In the genomic region with DNA sequence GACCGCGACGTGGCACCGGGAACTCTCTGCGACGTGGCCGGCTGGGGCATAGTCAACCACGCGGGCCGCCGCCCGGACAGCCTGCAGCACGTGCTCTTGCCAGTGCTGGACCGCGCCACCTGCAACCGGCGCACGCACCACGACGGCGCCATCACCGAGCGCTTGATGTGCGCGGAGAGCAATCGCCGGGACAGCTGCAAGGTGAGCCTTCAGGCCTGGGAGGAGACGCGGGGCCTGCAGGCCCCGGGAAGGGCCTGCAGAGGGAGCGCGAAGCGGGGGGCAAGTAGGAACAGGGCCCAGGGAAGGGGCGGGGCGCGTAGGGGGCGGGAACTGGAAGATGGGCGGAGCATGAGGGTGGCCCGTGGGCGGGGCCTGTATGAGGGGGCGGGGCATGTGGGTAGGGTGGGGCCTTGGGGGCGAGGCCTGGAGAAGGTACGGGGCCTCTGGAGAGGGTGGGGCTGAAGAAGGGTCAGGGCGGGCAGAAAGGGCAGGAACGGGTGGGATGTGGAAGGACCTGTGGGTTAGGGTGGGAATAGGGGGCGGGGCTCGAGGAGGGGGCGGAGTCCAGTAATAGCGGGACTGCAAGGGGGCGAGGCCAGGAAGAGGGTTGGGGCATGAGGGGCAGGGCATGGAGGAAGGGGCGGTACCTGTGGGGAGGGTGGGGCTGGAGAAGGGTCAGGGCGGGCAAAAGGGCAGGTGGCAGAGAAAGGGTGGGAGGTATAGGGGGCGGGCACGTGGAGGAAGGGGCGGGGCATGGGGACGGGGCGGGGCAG, we compare ENCODE assay signal across 8 cellular contexts. TPM values are rescaled to one million over a fixed set of nuclear protein-coding genes. Genes with fewer than 3 reads are reported as not detected.
DNase-seq lines count a peak whose midpoint lies in the region; ATAC-seq and TF ChIP-seq lines count a peak whose summit lies in the region.

No MANE protein-coding gene starts in this region.

- peak; percentile 88 for DNase-seq in GM10248 (ENCODE audit: extremely low spot score)
- peak; percentile 33 for DNase-seq in NCI-H2107 treated with DMSO at 0.1 percent for 48 hours (lab: John Stamatoyannopoulos, UW; ENCODE audit: unreplicated experiment)
- DNase-seq in activated CD4-positive, alpha-beta T cell treated with anti-CD3 and anti-CD28 coated beads, Interleukin-2, amount 10 ng/mL, durations not matched to agents 7 days and 5 days = peak; percentile 69
- peak; percentile 52 to 64 (median 56) for DNase-seq in effector memory CD4-positive, alpha-beta T cell
- peak; percentile 48 to 75 (median 65) for DNase-seq in stimulated activated CD4-positive, alpha-beta T cell treated with anti-CD3 and anti-CD28 coated beads, Interleukin-12 subunit alpha, Interleukin-12 subunit beta, amount 100 ng/mL, for 48 hours (ENCODE audit: low read depth in 2 of 3, low spot score in 1 of 3)
- DNase-seq in NCI-H2081 treated with DMSO at 0.1 percent for 48 hours (lab: John Stamatoyannopoulos, UW) = no peak

- peaks cover 14% of the 10 kb centered on the region for H3K27me3 Mint-ChIP-seq in activated CD4-positive, alpha-beta T cell treated with anti-CD3 and anti-CD28 coated beads, Interleukin-2, amount 10 ng/mL, durations not matched to agents 7 days and 5 days

- H3K4me3 Mint-ChIP-seq in activated CD4-positive, alpha-beta T cell treated with anti-CD3 and anti-CD28 coated beads, Interleukin-2, amount 10 ng/mL, durations not matched to agents 7 days and 5 days = no peak overlapping the region

- no peak overlapping the region for H3K27ac Mint-ChIP-seq in activated CD4-positive, alpha-beta T cell treated with anti-CD3 and anti-CD28 coated beads, Interleukin-2, amount 10 ng/mL, durations not matched to agents 7 days and 5 days

- no peak overlapping the region for H3K27ac ChIP-seq in effector memory CD4-positive, alpha-beta T cell (ENCODE audit: insufficient read depth, low read length, poor library complexity, severe bottlenecking)

- peaks cover 8% of the 10 kb centered on the region for H3K27me3 ChIP-seq in effector memory CD4-positive, alpha-beta T cell (replicated peaks; ENCODE audit: control insufficient read depth, insufficient read depth, low read length, poor library complexity, severe bottlenecking)

- CTCF ChIA-PET in GM10248 (lab: Yijun Ruan, JAX) = interaction anchor here (1.7 to 4.0 kb wide), 3 partner anchors 12 to 31 kb away, joined by 9 to 23 read pairs (median 12); partner anchors contain the start of genes MED16 and RNU6-9
- CTCF ChIA-PET in activated CD4-positive, alpha-beta T cell treated with anti-CD3 and anti-CD28 coated beads, Interleukin-2, amount 10 ng/mL, durations not matched to agents 7 days and 5 days (lab: Charles Lee) = interaction anchor here (1.6 to 2.9 kb wide), 6 partner anchors 10 to 76 kb away, joined by 6 to 34 read pairs (median 10); partner anchors contain the start of genes MED16 and RNU6-9

- H3K36me3 Mint-ChIP-seq in activated CD4-positive, alpha-beta T cell treated with anti-CD3 and anti-CD28 coated beads, Interleukin-2, amount 10 ng/mL, durations not matched to agents 7 days and 5 days (ENCODE audit: low read depth) = no peaks in the 10 kb centered on the region

- no peak for TF ChIP-seq CTCF in GM10248 (IDR thresholded peaks at IDR 0.05; ENCODE audit: control extremely low read depth, extremely low read depth, low read depth, missing control alignments)

- H3K4me1 Mint-ChIP-seq in activated CD4-positive, alpha-beta T cell treated with anti-CD3 and anti-CD28 coated beads, Interleukin-2, amount 10 ng/mL, durations not matched to agents 7 days and 5 days = peaks cover 21% of the 10 kb centered on the region

- no peaks in the 10 kb centered on the region for H3K36me3 ChIP-seq in effector memory CD4-positive, alpha-beta T cell (ENCODE audit: control insufficient read depth, insufficient read depth, low read length)

- no peaks in the 10 kb centered on the region for H3K9me3 Mint-ChIP-seq in activated CD4-positive, alpha-beta T cell treated with anti-CD3 and anti-CD28 coated beads, Interleukin-2, amount 10 ng/mL, durations not matched to agents 7 days and 5 days

- POLR2A ChIA-PET in GM10248 (lab: Yijun Ruan, JAX) = no interaction called here
- POLR2A ChIA-PET in activated CD4-positive, alpha-beta T cell treated with anti-CD3 and anti-CD28 coated beads, Interleukin-2, amount 10 ng/mL, durations not matched to agents 7 days and 5 days (lab: Charles Lee) = no interaction called here

- peaks cover 22% of the 10 kb centered on the region for H3K4me1 ChIP-seq in effector memory CD4-positive, alpha-beta T cell (ENCODE audit: control insufficient read depth, insufficient read depth, low read length, poor library complexity, severe bottlenecking)

- no peak overlapping the region for H3K4me3 ChIP-seq in effector memory CD4-positive, alpha-beta T cell (ENCODE audit: insufficient read depth, low read depth, low read length, poor library complexity, severe bottlenecking)

- H3K9me3 ChIP-seq in effector memory CD4-positive, alpha-beta T cell (ENCODE audit: control insufficient read depth, low read length) = no peaks in the 10 kb centered on the region

- ATAC-seq in GM21717 (IDR thresholded peaks at IDR 0.05; ENCODE audit: unreplicated experiment) (no peak), GM19455 (IDR thresholded peaks at IDR 0.05; ENCODE audit: unreplicated experiment) (no peak)

RNA-seq across cellular contexts. Expression of gene CFD, which starts 2.5 kb away (rescaled TPM):
- 1 to 10 TPM; 1.5 to 1.6 TPM for total RNA-seq in activated CD4-positive, alpha-beta T cell treated with anti-CD3 and anti-CD28 coated beads, Interleukin-2, amount 10 ng/mL, durations not matched to agents 7 days and 5 days

RNA-seq across cellular contexts. Expression of gene ELANE, which starts 9.8 kb away (rescaled TPM):
- not detected for total RNA-seq in activated CD4-positive, alpha-beta T cell treated with anti-CD3 and anti-CD28 coated beads, Interleukin-2, amount 10 ng/mL, durations not matched to agents 7 days and 5 days

RNA-seq across cellular contexts. Expression of gene PRTN3, which starts 21.1 kb away (rescaled TPM):
- total RNA-seq in activated CD4-positive, alpha-beta T cell treated with anti-CD3 and anti-CD28 coated beads, Interleukin-2, amount 10 ng/mL, durations not matched to agents 7 days and 5 days = not detected

RNA-seq across cellular contexts. Expression of gene MED16, which starts 31.0 kb away (rescaled TPM):
- total RNA-seq in activated CD4-positive, alpha-beta T cell treated with anti-CD3 and anti-CD28 coated beads, Interleukin-2, amount 10 ng/mL, durations not matched to agents 7 days and 5 days = 10 to 100 TPM; 72.5 to 88.1 TPM

RNA-seq across cellular contexts. Expression of gene RNU6-9, which starts 31.3 kb away (rescaled TPM):
- not detected for total RNA-seq in activated CD4-positive, alpha-beta T cell treated with anti-CD3 and anti-CD28 coated beads, Interleukin-2, amount 10 ng/mL, durations not matched to agents 7 days and 5 days
